Comparison of ENCODE assay signal across 8 cellular contexts in the genomic region with DNA sequence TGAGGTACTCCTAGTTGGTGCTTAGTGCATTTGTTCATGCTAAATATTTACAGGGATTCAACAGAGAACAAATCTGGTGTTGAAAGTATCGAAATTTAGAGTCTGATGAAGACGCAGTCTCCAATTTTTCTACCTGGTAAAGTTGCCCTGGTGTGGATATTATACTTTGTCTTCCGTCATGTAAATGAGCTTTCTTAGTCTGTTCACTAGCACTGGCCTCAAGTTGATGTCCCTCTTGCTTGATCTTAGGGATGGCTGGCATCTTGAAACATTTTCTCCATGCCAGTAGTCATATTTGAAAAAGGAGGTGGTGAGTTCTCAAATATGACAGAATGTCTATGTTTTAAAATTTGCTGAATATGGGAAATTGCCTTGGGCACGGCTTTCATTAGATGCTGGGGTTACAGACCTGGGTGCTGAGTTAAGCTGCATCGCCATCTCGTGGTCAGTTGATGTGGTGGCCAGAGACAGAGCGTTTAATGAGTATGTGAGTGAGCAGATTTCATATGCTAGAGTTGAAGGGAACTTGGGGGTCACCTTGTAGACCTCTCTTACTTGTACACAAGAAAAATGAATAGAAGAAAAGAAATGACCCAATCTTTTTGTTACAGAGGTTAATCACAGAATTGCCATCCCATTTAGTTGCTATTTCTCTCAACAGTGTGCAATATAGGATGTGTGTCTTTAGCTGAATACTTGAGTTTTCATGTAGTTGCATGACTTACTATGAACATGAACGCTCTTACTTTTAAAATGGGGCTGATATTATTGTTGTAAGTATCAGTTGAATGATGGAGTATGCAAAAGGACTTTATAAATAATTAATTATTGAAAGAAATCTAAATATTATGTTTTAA.
A peak's percentile ranks its signal among the peaks of the same experiment; 100 is the strongest.
DNase-seq lines count a peak whose midpoint lies in the region; TF ChIP-seq lines count a peak whose summit lies in the region.

No MANE protein-coding gene starts in this region.

- no peaks in the 10 kb centered on the region for H4K20me1 ChIP-seq in hepatocyte (ENCODE audit: insufficient read depth, poor library complexity, severe bottlenecking)

- no peak for TF ChIP-seq EP300 in sigmoid colon (IDR thresholded peaks at IDR 0.05)

- H3K79me2 ChIP-seq in hepatocyte = no peaks in the 10 kb centered on the region

- no peaks in the 10 kb centered on the region for H3K9me3 ChIP-seq in HAP-1
- no peaks in the 10 kb centered on the region; the same call in 1 of the 2 replicates for H3K9me3 ChIP-seq in SK-N-MC (ENCODE audit: low read depth, low read length)
- no peaks in the 10 kb centered on the region for H3K9me3 ChIP-seq in hepatocyte (ENCODE audit: low read depth)
- H3K9me3 ChIP-seq in sigmoid colon = no peaks in the 10 kb centered on the region

- H3K27ac ChIP-seq in SK-N-MC (no peak overlapping the region), hepatocyte (no peak overlapping the region), sigmoid colon (peak overlapping the region in 1 of 4 donors; percentile 17)

- no peak overlapping the region for H3K4me2 ChIP-seq in hepatocyte

- H3K4me1 ChIP-seq in HAP-1 = no peaks in the 10 kb centered on the region
- H3K4me1 ChIP-seq in hepatocyte (ENCODE audit: insufficient read depth) = peaks cover 8% of the 10 kb centered on the region
- peaks cover 0 to 11% (median 7%) of the 10 kb centered on the region in 4 donors for H3K4me1 ChIP-seq in sigmoid colon

- H3K9ac ChIP-seq in SK-N-MC (ENCODE audit: insufficient read length) = no peak overlapping the region

- H3K27me3 ChIP-seq in HAP-1 (ENCODE audit: low read depth) (peaks cover 8% of the 10 kb centered on the region; the same call in 1 of the 2 replicates), hepatocyte (no peaks in the 10 kb centered on the region), sigmoid colon (no peaks in the 10 kb centered on the region)

- DNase-seq in NCI-H2081 (lab: John Stamatoyannopoulos, UW) (peak; percentile 61 to 72), NCI-H2081 treated with DMSO at 0.1 percent for 48 hours (lab: John Stamatoyannopoulos, UW) (no peak), HAP-1 (ENCODE audit: low spot score in 2 of 2) (peak; percentile 56 to 69), LNCaP clone FGC (ENCODE audit: low read depth) (peak; percentile 23), SK-N-MC (ENCODE audit: low read depth, low spot score) (peak; percentile 57), astrocyte of the spinal cord (ENCODE audit: low read depth, low spot score) (peak; percentile 72), hepatocyte (ENCODE audit: low spot score) (peak; percentile 83), sigmoid colon (peak; percentile 84)

- intact Hi-C loops in sigmoid colon (cut with DNase I) = loop anchor here (2.0 kb wide), 2 partner anchors 177 to 375 kb away; no protein-coding TSS in a partner anchor

- TF ChIP-seq CTCF in LNCaP clone FGC (IDR thresholded peaks at IDR 0.05; ENCODE audit: control insufficient read depth, extremely low read depth, insufficient read depth) (peak; percentile 93), astrocyte of the spinal cord (IDR thresholded peaks at IDR 0.05; ENCODE audit: low read depth, low read length) (peak; percentile 89), hepatocyte (IDR thresholded peaks at IDR 0.05; ENCODE audit: poor library complexity) (peak; percentile 95), sigmoid colon (IDR thresholded peaks at IDR 0.05) (peak; percentile 55 to 86 (median 80))

- in situ Hi-C loops in HAP-1 (cut with MboI; ENCODE audit: low sequenced_read_pairs) (no loop called here), astrocyte of the spinal cord (cut with HindIII; ENCODE audit: low sequenced_read_pairs) (no loop called here)

- H3K4me3 ChIP-seq in HAP-1 (no peak overlapping the region), LNCaP clone FGC (ENCODE audit: low read depth, low read length) (no peak overlapping the region), SK-N-MC (no peak overlapping the region), astrocyte of the spinal cord (ENCODE audit: low read depth, low read length) (no peak overlapping the region), hepatocyte (no peak overlapping the region), sigmoid colon (no peak overlapping the region)

- no peak for TF ChIP-seq POLR2A in sigmoid colon (IDR thresholded peaks at IDR 0.05)

- H3K36me3 ChIP-seq in HAP-1 (replicated peaks) (no peaks in the 10 kb centered on the region), SK-N-MC (ENCODE audit: insufficient read depth, low read length) (no peaks in the 10 kb centered on the region), hepatocyte (replicated peaks; ENCODE audit: insufficient read depth, low read depth) (no peaks in the 10 kb centered on the region), sigmoid colon (no peaks in the 10 kb centered on the region)

- H2AFZ ChIP-seq in hepatocyte = no peak overlapping the region

- H3K9me2 ChIP-seq in hepatocyte (replicated peaks; ENCODE audit: insufficient read depth) = no peaks in the 10 kb centered on the region

- WGBS in hepatocyte (ENCODE audit: low lambda C conversion rate, missing lambda C conversion rate) = 27% methylated on average over 8 of the region's 8 CpGs
- WGBS in sigmoid colon, 2 donors = 25 to 33% methylated on average over 8 of the region's 8 CpGs
